Comparison of ENCODE assay signal across 1 cellular context in the genomic region with DNA sequence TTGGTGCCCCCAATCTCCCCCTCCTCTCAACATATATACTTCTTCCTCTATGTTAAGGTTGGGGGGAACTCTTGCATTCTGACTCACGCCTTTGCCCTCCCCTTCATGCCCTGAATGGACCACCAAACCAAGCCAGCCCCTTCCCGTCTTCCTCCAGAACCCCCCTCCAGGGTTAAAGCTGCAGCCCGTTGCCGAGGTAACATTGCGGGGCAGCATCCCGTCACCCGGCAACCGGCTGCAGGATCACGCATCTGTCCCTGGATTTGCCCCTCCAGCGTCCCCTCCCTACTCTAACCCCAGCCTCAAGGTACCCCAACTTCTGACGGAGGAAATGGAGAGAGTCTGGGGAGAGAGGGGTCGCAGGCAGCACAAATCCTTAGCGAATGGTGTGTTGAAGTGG.
TF ChIP-seq lines count a peak whose summit lies in the region.

No MANE protein-coding gene starts in this region.

TF ChIP-seq in HEK293, 187 proteins besides CTCF, POLR2A, EP300 and RAD21 (continued from another document):
- TF ChIP-seq, protein P1, sequence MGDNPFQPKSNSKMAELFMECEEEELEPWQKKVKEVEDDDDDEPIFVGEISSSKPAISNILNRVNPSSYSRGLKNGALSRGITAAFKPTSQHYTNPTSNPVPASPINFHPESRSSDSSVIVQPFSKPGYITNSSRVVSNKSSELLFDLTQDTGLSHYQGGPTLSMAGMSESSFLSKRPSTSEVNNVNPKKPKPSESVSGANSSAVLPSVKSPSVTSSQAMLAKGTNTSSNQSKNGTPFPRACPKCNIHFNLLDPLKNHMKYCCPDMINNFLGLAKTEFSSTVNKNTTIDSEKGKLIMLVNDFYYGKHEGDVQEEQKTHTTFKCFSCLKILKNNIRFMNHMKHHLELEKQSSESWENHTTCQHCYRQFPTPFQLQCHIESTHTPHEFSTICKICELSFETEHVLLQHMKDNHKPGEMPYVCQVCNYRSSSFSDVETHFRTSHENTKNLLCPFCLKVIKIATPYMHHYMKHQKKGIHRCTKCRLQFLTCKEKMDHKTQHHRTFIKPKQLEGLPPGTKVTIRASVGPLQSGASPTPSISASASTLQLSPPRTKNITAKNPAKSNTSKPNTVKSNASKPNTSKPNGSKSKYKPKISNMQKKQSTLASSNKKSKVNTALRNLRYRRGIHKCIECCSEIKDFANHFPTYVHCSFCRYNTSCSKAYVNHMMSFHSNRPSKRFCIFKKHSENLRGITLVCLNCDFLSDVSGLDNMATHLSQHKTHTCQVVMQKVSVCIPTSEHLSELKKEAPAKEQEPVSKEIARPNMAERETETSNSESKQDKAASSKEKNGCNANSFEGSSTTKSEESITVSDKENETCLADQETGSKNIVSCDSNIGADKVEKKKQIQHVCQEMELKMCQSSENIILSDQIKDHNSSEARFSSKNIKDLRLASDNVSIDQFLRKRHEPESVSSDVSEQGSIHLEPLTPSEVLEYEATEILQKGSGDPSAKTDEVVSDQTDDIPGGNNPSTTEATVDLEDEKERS (tag by site-specific recombination; IDR thresholded peaks at IDR 0.05): no peak
- TF ChIP-seq, protein P2, sequence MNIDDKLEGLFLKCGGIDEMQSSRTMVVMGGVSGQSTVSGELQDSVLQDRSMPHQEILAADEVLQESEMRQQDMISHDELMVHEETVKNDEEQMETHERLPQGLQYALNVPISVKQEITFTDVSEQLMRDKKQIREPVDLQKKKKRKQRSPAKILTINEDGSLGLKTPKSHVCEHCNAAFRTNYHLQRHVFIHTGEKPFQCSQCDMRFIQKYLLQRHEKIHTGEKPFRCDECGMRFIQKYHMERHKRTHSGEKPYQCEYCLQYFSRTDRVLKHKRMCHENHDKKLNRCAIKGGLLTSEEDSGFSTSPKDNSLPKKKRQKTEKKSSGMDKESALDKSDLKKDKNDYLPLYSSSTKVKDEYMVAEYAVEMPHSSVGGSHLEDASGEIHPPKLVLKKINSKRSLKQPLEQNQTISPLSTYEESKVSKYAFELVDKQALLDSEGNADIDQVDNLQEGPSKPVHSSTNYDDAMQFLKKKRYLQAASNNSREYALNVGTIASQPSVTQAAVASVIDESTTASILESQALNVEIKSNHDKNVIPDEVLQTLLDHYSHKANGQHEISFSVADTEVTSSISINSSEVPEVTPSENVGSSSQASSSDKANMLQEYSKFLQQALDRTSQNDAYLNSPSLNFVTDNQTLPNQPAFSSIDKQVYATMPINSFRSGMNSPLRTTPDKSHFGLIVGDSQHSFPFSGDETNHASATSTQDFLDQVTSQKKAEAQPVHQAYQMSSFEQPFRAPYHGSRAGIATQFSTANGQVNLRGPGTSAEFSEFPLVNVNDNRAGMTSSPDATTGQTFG (tag by site-specific recombination; IDR thresholded peaks at IDR 0.05; ENCODE audit: borderline replicate concordance): no peak
- no peak for TF ChIP-seq ZFP41 (tag by site-specific recombination; IDR thresholded peaks at IDR 0.05; ENCODE audit: borderline replicate concordance)
- TF ChIP-seq, protein P3, sequence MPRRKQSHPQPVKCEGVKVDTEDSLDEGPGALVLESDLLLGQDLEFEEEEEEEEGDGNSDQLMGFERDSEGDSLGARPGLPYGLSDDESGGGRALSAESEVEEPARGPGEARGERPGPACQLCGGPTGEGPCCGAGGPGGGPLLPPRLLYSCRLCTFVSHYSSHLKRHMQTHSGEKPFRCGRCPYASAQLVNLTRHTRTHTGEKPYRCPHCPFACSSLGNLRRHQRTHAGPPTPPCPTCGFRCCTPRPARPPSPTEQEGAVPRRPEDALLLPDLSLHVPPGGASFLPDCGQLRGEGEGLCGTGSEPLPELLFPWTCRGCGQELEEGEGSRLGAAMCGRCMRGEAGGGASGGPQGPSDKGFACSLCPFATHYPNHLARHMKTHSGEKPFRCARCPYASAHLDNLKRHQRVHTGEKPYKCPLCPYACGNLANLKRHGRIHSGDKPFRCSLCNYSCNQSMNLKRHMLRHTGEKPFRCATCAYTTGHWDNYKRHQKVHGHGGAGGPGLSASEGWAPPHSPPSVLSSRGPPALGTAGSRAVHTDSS (tag by site-specific recombination; IDR thresholded peaks at IDR 0.05): no peak
